15 cellular contexts compared by ENCODE assay signal in genomic region chr1:223772771-223773160, GRCh38.
A peak's percentile ranks its signal among the peaks of the same experiment; 100 is the strongest.
DNase-seq lines count a peak whose midpoint lies in the region; ATAC-seq, FAIRE-seq and TF ChIP-seq lines count a peak whose summit lies in the region.
"Had no signal": no experiment of that assay in that cellular context is flagged by ENCODE, and none has a peak within 500 bp of the region (broad histone marks: within the 10 kb centered on the region; RNA-seq: fewer than 3 reads in every experiment).

No MANE protein-coding gene starts in this region.

- peak overlapping the region; percentile 67; the same call in 1 of the 2 replicates for H3K4me2 ChIP-seq in K562 (ENCODE audit: insufficient read depth, low read length)

- in situ Hi-C loops in K562 (cut with MboI): no loop called here

- H3K4me3 ChIP-seq in K562 (no peak overlapping the region), mesodermal cell (ENCODE audit: extremely low read depth, insufficient read depth, low read length, poor library complexity, severe bottlenecking) (no peak overlapping the region), upper lobe of left lung (no peak overlapping the region), prostate gland (no peak overlapping the region)
- H3K4me3 ChIP-seq: HAP-1 had no signal

- H3K4me1 Mint-ChIP-seq in activated naive CD8-positive, alpha-beta T cell treated with anti-CD3 and anti-CD28 coated beads, Interleukin-2, amount 50 U/mL, for 24 hours: peaks cover 39% of the 10 kb centered on the region
- peaks cover 25% of the 10 kb centered on the region for H3K4me1 Mint-ChIP-seq in activated naive CD8-positive, alpha-beta T cell treated with anti-CD3 and anti-CD28 coated beads for 36 hours

- peaks cover 22% of the 10 kb centered on the region; the same call in 2 of the 3 replicates for H3K79me2 ChIP-seq in K562 (ENCODE audit: control insufficient read depth, insufficient read depth, low read length)

- H3K9me3 ChIP-seq in K562 (replicated peaks; ENCODE audit: control insufficient read depth, insufficient read depth, low read depth, low read length) (0 out of 2 replicates have a peak, but pooled peaks cover 2% of the 10 kb centered on the region), mesodermal cell (ENCODE audit: control insufficient read depth, low read length) (no peaks in the 10 kb centered on the region), upper lobe of left lung (no peaks in the 10 kb centered on the region), prostate gland (no peaks in the 10 kb centered on the region)
- H3K9me3 ChIP-seq: HAP-1 had no signal

- H3K36me3 ChIP-seq in K562 (ENCODE audit: control insufficient read depth, insufficient read depth, low read length): peaks cover 86% of the 10 kb centered on the region
- peaks cover 74% of the 10 kb centered on the region for H3K36me3 ChIP-seq in mesodermal cell (ENCODE audit: control insufficient read depth, insufficient read depth, low read length)
- H3K36me3 ChIP-seq in upper lobe of left lung: peaks cover 9 to 89% (median 67%) of the 10 kb centered on the region in 4 donors
- peaks cover 0 to 5% of the 10 kb centered on the region in 2 donors for H3K36me3 ChIP-seq in prostate gland

- no peak overlapping the region for H3K4me3 Mint-ChIP-seq in activated naive CD8-positive, alpha-beta T cell treated with anti-CD3 and anti-CD28 coated beads, Interleukin-2, amount 50 U/mL, for 24 hours
- H3K4me3 Mint-ChIP-seq in activated naive CD8-positive, alpha-beta T cell treated with anti-CD3 and anti-CD28 coated beads for 36 hours: no peak overlapping the region
- H3K4me3 Mint-ChIP-seq: activated B cell treated with CpG ODN at 0.5 μM for 24 hours had no signal

- intact Hi-C loops in K562 (cut with micrococcal nuclease) (no loop called here), prostate gland (cut with DNase I) (loop anchor here (10.0 kb wide), 1 partner anchor 72 kb away; the partner anchor contains the start of gene TP53BP2)

- TF ChIP-seq RAD21 in K562 (CRISPR knock-in tag; conservative IDR thresholded peaks at IDR 0.05 in 1 of 2, IDR thresholded peaks at IDR 0.05 in 1 of 2): no peak

- H3K4me1 ChIP-seq in K562 (replicated peaks in 1 of 2; ENCODE audit: control insufficient read depth in 2 of 2, insufficient read depth in 2 of 2, low read length in 2 of 2): peaks cover 29 to 66% of the 10 kb centered on the region in 2 experiments
- peaks cover 67% of the 10 kb centered on the region for H3K4me1 ChIP-seq in mesodermal cell (ENCODE audit: control insufficient read depth, insufficient read depth, low read length, poor library complexity, severe bottlenecking)
- peaks cover 27 to 36% (median 28%) of the 10 kb centered on the region in 4 donors for H3K4me1 ChIP-seq in upper lobe of left lung
- H3K4me1 ChIP-seq in prostate gland (replicated peaks): no peaks in the 10 kb centered on the region

- no peaks in the 10 kb centered on the region for H3K27me3 ChIP-seq in K562 (ENCODE audit: control insufficient read depth in 2 of 2, insufficient read depth in 2 of 2, low read length in 2 of 2)
- H3K27me3 ChIP-seq in upper lobe of left lung: no peaks in the 10 kb centered on the region
- no peaks in the 10 kb centered on the region for H3K27me3 ChIP-seq in prostate gland (replicated peaks; ENCODE audit: insufficient read depth)

- TF ChIP-seq CTCF in K562 (IDR thresholded peaks at IDR 0.05 in 2 of 3, conservative IDR thresholded peaks at IDR 0.05 in 1 of 3; ENCODE audit: insufficient read depth in 2 of 3, low read depth in 1 of 3, low read length in 3 of 3): no peak
- no peak for TF ChIP-seq CTCF in upper lobe of left lung (IDR thresholded peaks at IDR 0.05)
- TF ChIP-seq CTCF in prostate gland (IDR thresholded peaks at IDR 0.05): no peak

- H3K36me3 Mint-ChIP-seq in activated naive CD8-positive, alpha-beta T cell treated with anti-CD3 and anti-CD28 coated beads, Interleukin-2, amount 50 U/mL, for 24 hours (ENCODE audit: low read depth): peaks cover 45% of the 10 kb centered on the region
- H3K36me3 Mint-ChIP-seq in activated naive CD8-positive, alpha-beta T cell treated with anti-CD3 and anti-CD28 coated beads for 36 hours: peaks cover 17% of the 10 kb centered on the region

- H3K27me3 Mint-ChIP-seq in activated naive CD8-positive, alpha-beta T cell treated with anti-CD3 and anti-CD28 coated beads, Interleukin-2, amount 50 U/mL, for 24 hours: no peaks in the 10 kb centered on the region
- no peaks in the 10 kb centered on the region for H3K27me3 Mint-ChIP-seq in activated naive CD8-positive, alpha-beta T cell treated with anti-CD3 and anti-CD28 coated beads for 36 hours
- H3K27me3 Mint-ChIP-seq: activated B cell treated with CpG ODN at 0.5 μM for 24 hours had no signal

- DNase-seq in activated naive CD8-positive, alpha-beta T cell treated with anti-CD3 and anti-CD28 coated beads, Interleukin-2, amount 50 U/mL, for 24 hours: no peak
- no peak for DNase-seq in activated naive CD8-positive, alpha-beta T cell treated with anti-CD3 and anti-CD28 coated beads for 36 hours
- no peak for DNase-seq in K562 (ENCODE audit: extremely low read depth in 1 of 4, low spot score in 3 of 4)
- DNase-seq in upper lobe of left lung: no peak
- no peak for DNase-seq in HuH-7 (ENCODE audit: low spot score)
- DNase-seq in prostate gland (ENCODE audit: low spot score): no peak
- DNase-seq: activated B cell treated with CpG ODN at 0.5 μM for 24 hours; activated gamma-delta T cell; hippocampal formation; NCI-H2171 treated with DMSO at 0.1 percent for 48 hours; stimulated activated CD4-positive, alpha-beta T cell treated with anti-CD3 and anti-CD28 coated beads, Interleukin-4, amount 100 ng/mL, for 1 hour had no signal

- no TSS peak for BruUV-seq in K562 (replicated peaks; lab: Mats Ljungman, UMichigan)

- CTCF ChIA-PET in K562 (lab: Yijun Ruan, JAX; ENCODE audit: low intra/inter-chr PET ratio): no interaction called here

- H3K9ac ChIP-seq in K562 (ENCODE audit: insufficient read depth in 1 of 2, low read depth in 2 of 2, low read length in 2 of 2): peak overlapping the region; percentile 71 to 85; a peak in 3 of 4 replicates

- 30% methylated on average over 5 of the region's 5 CpGs for WGBS in K562 (ENCODE audit: insufficient coverage, low coverage, missing lambda C conversion rate)
- 83 to 100% methylated on average over 1 of the region's 5 CpGs for WGBS in mesodermal cell (ENCODE audit: insufficient coverage in 2 of 2), 2 experiments
- 87 to 90% methylated on average over 5 of the region's 5 CpGs for WGBS in upper lobe of left lung, 2 donors
- WGBS in prostate gland: 86% methylated on average over 5 of the region's 5 CpGs

- TF ChIP-seq EP300 in K562 (IDR thresholded peaks at IDR 0.05; ENCODE audit: low read length) (no peak), upper lobe of left lung (IDR thresholded peaks at IDR 0.05) (no peak)

- ATAC-seq in activated naive CD8-positive, alpha-beta T cell treated with anti-CD3 and anti-CD28 coated beads, Interleukin-2, amount 50 U/mL, for 24 hours: no peak
- 0 out of 3 replicates have a peak, but pooled peaks have one; percentile 4 for ATAC-seq in K562
- ATAC-seq in upper lobe of left lung (ENCODE audit: low FRiP score in 2 of 2): no peak
- no peak for ATAC-seq in esophagus mucosa

- H3K27ac ChIP-seq in K562 (ENCODE audit: extremely low read depth, low read depth, low read length) (peak overlapping the region; percentile 93), mesodermal cell (ENCODE audit: low read depth, low read length, severe bottlenecking) (peak overlapping the region; percentile 99), upper lobe of left lung (peak overlapping the region; percentile 61 to 76 (median 72)), prostate gland (no peak overlapping the region)

- TF ChIP-seq POLR2A in K562 (conservative IDR thresholded peaks at IDR 0.05) (no peak), upper lobe of left lung (IDR thresholded peaks at IDR 0.05) (no peak), prostate gland (IDR thresholded peaks at IDR 0.05) (no peak)

- no peak for FAIRE-seq in K562 (lab: Jason Lieb, UNC)
- FAIRE-seq: G401.6 had no signal

- H3K9me1 ChIP-seq in K562 (ENCODE audit: control insufficient read depth, insufficient read depth, low read length): no peaks in the 10 kb centered on the region

- no peaks in the 10 kb centered on the region for H4K20me1 ChIP-seq in K562 (replicated peaks; ENCODE audit: control insufficient read depth, insufficient read depth, low read length)

- H3K9me3 Mint-ChIP-seq in activated naive CD8-positive, alpha-beta T cell treated with anti-CD3 and anti-CD28 coated beads, Interleukin-2, amount 50 U/mL, for 24 hours: no peaks in the 10 kb centered on the region
- H3K9me3 Mint-ChIP-seq in activated naive CD8-positive, alpha-beta T cell treated with anti-CD3 and anti-CD28 coated beads for 36 hours: no peaks in the 10 kb centered on the region
- H3K9me3 Mint-ChIP-seq: activated B cell treated with CpG ODN at 0.5 μM for 24 hours had no signal

- POLR2A ChIA-PET in K562 (lab: Yijun Ruan, JAX): interaction anchor here (0.6 to 9.8 kb wide), 12 partner anchors 9 to 546 kb away, joined by 3 to 75 read pairs (median 4); no protein-coding TSS in a partner anchor

- H3K27ac Mint-ChIP-seq in activated naive CD8-positive, alpha-beta T cell treated with anti-CD3 and anti-CD28 coated beads, Interleukin-2, amount 50 U/mL, for 24 hours: peak overlapping the region; percentile 44
- no peak overlapping the region for H3K27ac Mint-ChIP-seq in activated naive CD8-positive, alpha-beta T cell treated with anti-CD3 and anti-CD28 coated beads for 36 hours
- H3K27ac Mint-ChIP-seq: activated B cell treated with CpG ODN at 0.5 μM for 24 hours had no signal

- no peak overlapping the region for H2AFZ ChIP-seq in K562 (ENCODE audit: low read depth, low read length)

TF ChIP-seq in K562, 482 proteins besides CTCF, POLR2A, EP300 and RAD21 (continues in another document):
- TF ChIP-seq SMAD4 (CRISPR knock-in tag; conservative IDR thresholded peaks at IDR 0.05) (no peak), ZZZ3 (IDR thresholded peaks at IDR 0.05) (no peak), RBM14 (IDR thresholded peaks at IDR 0.05; ENCODE audit: borderline replicate concordance, insufficient read depth, low read depth, low read length) (no peak), TAF7 (tag; IDR thresholded peaks at IDR 0.05) (0 out of 2 replicates have a peak, but pooled peaks have one; percentile 12)

Comparison
In these comparisons a context has a peak if more than half of its experiments do, and no peak if none do; other contexts are left out.
1. H3K27ac ChIP-seq: peak in K562 (single experiment), mesodermal cell (single experiment) and upper lobe of left lung (4 of 4); none in prostate gland (0 of 2).